Comparison of ENCODE assay signal across 8 cellular contexts in genomic region chr10:91410638-91411367, GRCh38. TPM values are rescaled to one million over a fixed set of nuclear protein-coding genes. Genes with fewer than 3 reads are reported as not detected.
DNase-seq lines count a peak whose midpoint lies in the region; ATAC-seq and TF ChIP-seq lines count a peak whose summit lies in the region.

No MANE protein-coding gene starts in this region.

- peak overlapping the region; percentile 94 for H2AFZ ChIP-seq in parathyroid adenoma

- H3K36me3 Mint-ChIP-seq in activated T-helper 2 cell treated with anti-CD3 and anti-CD28 coated beads, Interferon-gamma antibody, Interleukin-2, Interleukin-4, amounts not matched to agents 10 μg/mL and 5 μg/mL and 100 μg/mL, durations not matched to agents 14 hours and 24 hours and 36 hours (ENCODE audit: low read depth) = no peaks in the 10 kb centered on the region

- H3K27me3 ChIP-seq in parathyroid adenoma (ENCODE audit: control insufficient read depth, insufficient read depth, low read length) = no peaks in the 10 kb centered on the region

- in situ Hi-C loops in GM13976 (cut with MboI; ENCODE audit: low sequenced_read_pairs, unreplicated experiment) = no loop called here

- ATAC-seq in HG03571 (IDR thresholded peaks at IDR 0.05; ENCODE audit: unreplicated experiment) = no peak

- H3K9me3 Mint-ChIP-seq in activated T-helper 2 cell treated with anti-CD3 and anti-CD28 coated beads, Interferon-gamma antibody, Interleukin-2, Interleukin-4, amounts not matched to agents 10 μg/mL and 5 μg/mL and 100 μg/mL, durations not matched to agents 14 hours and 24 hours and 36 hours = no peaks in the 10 kb centered on the region

- H3K4me3 Mint-ChIP-seq in activated T-helper 2 cell treated with anti-CD3 and anti-CD28 coated beads, Interferon-gamma antibody, Interleukin-2, Interleukin-4, amounts not matched to agents 10 μg/mL and 5 μg/mL and 100 μg/mL, durations not matched to agents 14 hours and 24 hours and 36 hours (ENCODE audit: low read depth) = peak overlapping the region; percentile 87

- peak overlapping the region; percentile 55 for H3K9ac ChIP-seq in parathyroid adenoma

- peaks cover 19% of the 10 kb centered on the region for H3K4me1 Mint-ChIP-seq in activated T-helper 2 cell treated with anti-CD3 and anti-CD28 coated beads, Interferon-gamma antibody, Interleukin-2, Interleukin-4, amounts not matched to agents 10 μg/mL and 5 μg/mL and 100 μg/mL, durations not matched to agents 14 hours and 24 hours and 36 hours (ENCODE audit: low read depth)

- DNase-seq in GM13976 (ENCODE audit: low spot score) (peak; percentile 19), NCI-H1694 (lab: John Stamatoyannopoulos, UW) (peak; percentile 11), glomerular visceral epithelial cell (ENCODE audit: extremely low spot score) (peak; percentile 41), GM19238 (ENCODE audit: insufficient read length, low spot score) (no peak), COLO829 (ENCODE audit: low spot score) (no peak)
- DNase-seq in activated T-helper 2 cell treated with anti-CD3 and anti-CD28 coated beads, Interferon-gamma antibody, Interleukin-2, Interleukin-4, amounts not matched to agents 10 μg/mL and 5 μg/mL and 100 μg/mL, durations not matched to agents 14 hours and 24 hours and 36 hours (ENCODE audit: low spot score) = no peak

- H3K27ac Mint-ChIP-seq in activated T-helper 2 cell treated with anti-CD3 and anti-CD28 coated beads, Interferon-gamma antibody, Interleukin-2, Interleukin-4, amounts not matched to agents 10 μg/mL and 5 μg/mL and 100 μg/mL, durations not matched to agents 14 hours and 24 hours and 36 hours = peak overlapping the region; percentile 88

- no peaks in the 10 kb centered on the region for H3K36me3 ChIP-seq in parathyroid adenoma (ENCODE audit: control insufficient read depth, insufficient read depth, low read length)

- H3K27me3 Mint-ChIP-seq in activated T-helper 2 cell treated with anti-CD3 and anti-CD28 coated beads, Interferon-gamma antibody, Interleukin-2, Interleukin-4, amounts not matched to agents 10 μg/mL and 5 μg/mL and 100 μg/mL, durations not matched to agents 14 hours and 24 hours and 36 hours (ENCODE audit: low read depth) = peaks cover 13% of the 10 kb centered on the region

- H3K4me2 ChIP-seq in parathyroid adenoma (ENCODE audit: low read length) = peak overlapping the region; percentile 73

- H3K27ac ChIP-seq in parathyroid adenoma = peak overlapping the region; percentile 67

- TF ChIP-seq CTCF in GM13976 (IDR thresholded peaks at IDR 0.05; ENCODE audit: borderline replicate concordance, control extremely low read depth, extremely low read depth, insufficient read depth, missing control alignments) (no peak), parathyroid adenoma (IDR thresholded peaks at IDR 0.05) (no peak)

- no peaks in the 10 kb centered on the region for H3K4me1 ChIP-seq in parathyroid adenoma

- H3K4me3 ChIP-seq in parathyroid adenoma (ENCODE audit: low read depth, low read length) = peak overlapping the region; percentile 71

- intact Hi-C loops in activated T-helper 2 cell treated with anti-CD3 and anti-CD28 coated beads, Interferon-gamma antibody, Interleukin-2, Interleukin-4, amounts not matched to agents 10 μg/mL and 5 μg/mL and 100 μg/mL, durations not matched to agents 14 hours and 24 hours and 36 hours (cut with micrococcal nuclease) = loop anchor here (2.0 to 5.0 kb wide), 5 partner anchors 22 to 511 kb away; partner anchors contain the start of genes BTAF1 and TNKS2

- H3K9me3 ChIP-seq in parathyroid adenoma (ENCODE audit: control insufficient read depth, low read length) = no peaks in the 10 kb centered on the region

- peaks cover 5% of the 10 kb centered on the region for H3K79me2 ChIP-seq in parathyroid adenoma

RNA-seq across cellular contexts. Expression of gene HECTD2, which starts 0.7 kb away (rescaled TPM):
- 6.6 and 8.2 TPM in 2 replicates for total RNA-seq in activated T-helper 2 cell treated with anti-CD3 and anti-CD28 coated beads, Interferon-gamma antibody, Interleukin-2, Interleukin-4, amounts not matched to agents 10 μg/mL and 5 μg/mL and 100 μg/mL, durations not matched to agents 14 hours and 24 hours and 36 hours

Comparison
In these comparisons a context has a peak if more than half of its experiments do, and no peak if none do; other contexts are left out.
1. DNase-seq: peak in GM13976 (single experiment), NCI-H1694 (single experiment) and glomerular visceral epithelial cell (single experiment); none in activated T-helper 2 cell treated with anti-CD3 and anti-CD28 coated beads, Interferon-gamma antibody, Interleukin-2, Interleukin-4, amounts not matched to agents 10 μg/mL and 5 μg/mL and 100 μg/mL, durations not matched to agents 14 hours and 24 hours and 36 hours (single experiment), GM19238 (single experiment) and COLO829 (single experiment).